Comparison of ENCODE assay signal across 19 cellular contexts in the genomic region with DNA sequence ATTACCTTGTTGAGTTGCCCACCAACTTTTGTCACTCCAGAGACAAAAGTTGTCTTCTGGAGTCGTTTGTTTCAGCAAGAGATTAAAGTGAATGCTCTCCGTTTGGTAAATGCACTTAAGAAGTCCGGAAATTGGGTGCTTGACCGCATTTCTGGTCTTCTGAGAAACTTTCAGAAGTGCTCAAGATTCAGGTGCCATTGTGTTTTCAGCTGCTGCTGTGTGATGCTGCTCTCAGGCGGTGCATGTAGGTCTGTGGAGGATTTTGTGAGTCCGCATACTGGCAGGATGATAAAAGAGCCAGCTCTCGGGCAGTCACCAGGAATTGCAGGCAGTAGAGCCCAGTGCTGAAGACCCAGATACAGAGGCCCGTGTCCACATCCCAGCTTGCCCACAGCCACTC. TPM values are rescaled to one million over a fixed set of nuclear protein-coding genes. Genes with fewer than 3 reads are reported as not detected.
DNase-seq lines count a peak whose midpoint lies in the region; ATAC-seq, FAIRE-seq and TF ChIP-seq lines count a peak whose summit lies in the region.
"Had no signal": no experiment of that assay in that cellular context is flagged by ENCODE, and none has a peak within 500 bp of the region (broad histone marks: within the 10 kb centered on the region; RNA-seq: fewer than 3 reads in every experiment).

No MANE protein-coding gene starts in this region.

- H3K36me3 Mint-ChIP-seq in activated CD8-positive, alpha-beta memory T cell treated with anti-CD3 and anti-CD28 coated beads, Interleukin-2, amount 10 ng/mL, durations not matched to agents 7 days and 5 days: no peaks in the 10 kb centered on the region

- H3K23ac ChIP-seq in mesenchymal stem cell (ENCODE audit: low read length in 2 of 2): no peak overlapping the region

- H3K36me3 ChIP-seq in mesenchymal stem cell (ENCODE audit: control insufficient read depth in 1 of 2, insufficient read depth in 2 of 2, low read depth in 1 of 2, low read length in 2 of 2): no peaks in the 10 kb centered on the region
- no peaks in the 10 kb centered on the region for H3K36me3 ChIP-seq in HepG2 (replicated peaks in 1 of 2; ENCODE audit: control insufficient read depth in 1 of 2, insufficient read depth in 2 of 2, low read length in 2 of 2)
- H3K36me3 ChIP-seq: MG63 had no signal

- TF ChIP-seq POLR2A in HepG2 (IDR thresholded peaks at IDR 0.05; ENCODE audit: insufficient read depth in 1 of 2, low read depth in 2 of 2, low read length in 2 of 2): no peak

- no peak for FAIRE-seq in HepG2 (lab: Jason Lieb, UNC)
- FAIRE-seq: A204.1, GM19239, HTR-8/SVneo had no signal

- no peak overlapping the region for H3K18ac ChIP-seq in mesenchymal stem cell (ENCODE audit: low read depth in 1 of 2, low read length in 2 of 2)

- no peaks in the 10 kb centered on the region for H3K79me1 ChIP-seq in mesenchymal stem cell (replicated peaks; ENCODE audit: low read length, poor library complexity, severe bottlenecking)

- H3K14ac ChIP-seq in mesenchymal stem cell (ENCODE audit: low read length in 2 of 2): no peak overlapping the region

- TF ChIP-seq EP300 in HepG2 (IDR thresholded peaks at IDR 0.05; ENCODE audit: low read depth in 2 of 2, low read length in 2 of 2): no peak
- no peak for TF ChIP-seq EP300 in HepG2 (CRISPR knock-in tag; IDR thresholded peaks at IDR 0.05; ENCODE audit: borderline replicate concordance)

- CTCF ChIA-PET in activated CD8-positive, alpha-beta memory T cell treated with anti-CD3 and anti-CD28 coated beads, Interleukin-2, amount 10 ng/mL, durations not matched to agents 7 days and 5 days (lab: Charles Lee): interaction anchor here (1.2 to 9.0 kb wide), 4 partner anchors 267 to 514 kb away, joined by 3 to 120 read pairs (median 59); no protein-coding TSS in a partner anchor
- CTCF ChIA-PET in RWPE1 (lab: Yijun Ruan, JAX) (interaction anchor here (1.2 kb wide), 1 partner anchor 515 kb away, joined by 3 read pairs; no protein-coding TSS in a partner anchor), HepG2 (lab: Yijun Ruan, JAX; ENCODE audit: low intra/inter-chr PET ratio, low total read pairs) (no interaction called here)

- intact Hi-C loops in HepG2 (cut with micrococcal nuclease; ENCODE audit: unreplicated experiment): no loop called here

- H3K27ac ChIP-seq in RWPE1 (peak overlapping the region; percentile 71), mesenchymal stem cell (ENCODE audit: low read length, poor library complexity, severe bottlenecking) (no peak overlapping the region), HepG2 (ENCODE audit: extremely low read length, insufficient read depth, low read length) (no peak overlapping the region)

- peaks cover 6% of the 10 kb centered on the region for H3K4me1 ChIP-seq in mesenchymal stem cell (ENCODE audit: control insufficient read depth, insufficient read depth, low read depth, low read length)
- peaks cover 26% of the 10 kb centered on the region for H3K4me1 ChIP-seq in HepG2 (ENCODE audit: insufficient read depth, low read length)

- H4K20me1 ChIP-seq in HepG2 (ENCODE audit: insufficient read depth, low read length): no peaks in the 10 kb centered on the region

- H3K4me2 ChIP-seq in mesenchymal stem cell (ENCODE audit: low read length, poor library complexity, severe bottlenecking) (no peak overlapping the region), HepG2 (ENCODE audit: low read depth, low read length) (no peak overlapping the region)

- no peaks in the 10 kb centered on the region for H3K27me3 Mint-ChIP-seq in activated CD8-positive, alpha-beta memory T cell treated with anti-CD3 and anti-CD28 coated beads, Interleukin-2, amount 10 ng/mL, durations not matched to agents 7 days and 5 days

- peak overlapping the region; percentile 52 for H3K27ac Mint-ChIP-seq in activated CD8-positive, alpha-beta memory T cell treated with anti-CD3 and anti-CD28 coated beads, Interleukin-2, amount 10 ng/mL, durations not matched to agents 7 days and 5 days

- no peak overlapping the region for H2BK12ac ChIP-seq in mesenchymal stem cell (ENCODE audit: low read length in 2 of 2)

- H3K4me1 Mint-ChIP-seq in activated CD8-positive, alpha-beta memory T cell treated with anti-CD3 and anti-CD28 coated beads, Interleukin-2, amount 10 ng/mL, durations not matched to agents 7 days and 5 days: peaks cover 60% of the 10 kb centered on the region

- TF ChIP-seq CTCF in RWPE1 (conservative IDR thresholded peaks at IDR 0.05; ENCODE audit: low read depth): no peak
- TF ChIP-seq CTCF in HepG2 (CRISPR knock-in tag; IDR thresholded peaks at IDR 0.05): no peak

- H3K9me3 ChIP-seq in mesenchymal stem cell (ENCODE audit: control insufficient read depth, low read length) (no peaks in the 10 kb centered on the region), HepG2 (ENCODE audit: low read length) (no peaks in the 10 kb centered on the region)
- H3K9me3 ChIP-seq: MG63 had no signal

- in situ Hi-C loops in HepG2 (cut with HindIII; ENCODE audit: extremely low pct_ligation_motif_present, low pct_unique_long_range_greater_than_20kb): loop anchor here (5.0 kb wide), 1 partner anchor 397 kb away; no protein-coding TSS in a partner anchor

- H3K4me3 ChIP-seq in mesenchymal stem cell (ENCODE audit: insufficient read depth in 1 of 2, low read depth in 1 of 2, low read length in 2 of 2): no peak overlapping the region
- no peak overlapping the region for H3K4me3 ChIP-seq in HepG2 (replicated peaks in 1 of 3; ENCODE audit: insufficient read depth in 1 of 3, low read depth in 2 of 3, low read length in 3 of 3)
- H3K4me3 ChIP-seq: MG63 had no signal

- no peak overlapping the region for H3K4ac ChIP-seq in mesenchymal stem cell (ENCODE audit: low read depth in 1 of 2, low read length in 2 of 2)

- H3K4me3 Mint-ChIP-seq in activated CD8-positive, alpha-beta memory T cell treated with anti-CD3 and anti-CD28 coated beads, Interleukin-2, amount 10 ng/mL, durations not matched to agents 7 days and 5 days: peak overlapping the region; percentile 57

- BruUV-seq in HepG2 (replicated peaks; lab: Mats Ljungman, UMichigan): no TSS peak

- WGBS in mesenchymal stem cell: 86% methylated on average over 8 of the region's 8 CpGs
- 52% methylated on average over 8 of the region's 8 CpGs for WGBS in HepG2 (ENCODE audit: low lambda C conversion rate)

- H2AK5ac ChIP-seq in mesenchymal stem cell (ENCODE audit: low read length, severe bottlenecking): no peak overlapping the region

- H2AFZ ChIP-seq in mesenchymal stem cell (ENCODE audit: low read depth, low read length) (no peak overlapping the region), HepG2 (ENCODE audit: low read length) (no peak overlapping the region)

- H4K91ac ChIP-seq in mesenchymal stem cell (ENCODE audit: low read length): no peak overlapping the region

- no peaks in the 10 kb centered on the region for H3K9me3 Mint-ChIP-seq in activated CD8-positive, alpha-beta memory T cell treated with anti-CD3 and anti-CD28 coated beads, Interleukin-2, amount 10 ng/mL, durations not matched to agents 7 days and 5 days (ENCODE audit: low read depth)

- ATAC-seq in activated CD8-positive, alpha-beta memory T cell treated with anti-CD3 and anti-CD28 coated beads, Interleukin-2, amount 10 ng/mL, durations not matched to agents 7 days and 5 days: no peak
- ATAC-seq in HepG2: no peak
- ATAC-seq in HG02852 (IDR thresholded peaks at IDR 0.05; ENCODE audit: unreplicated experiment): no peak
- ATAC-seq: Panc1 had no signal

- no peak for DNase-seq in activated CD8-positive, alpha-beta memory T cell treated with anti-CD3 and anti-CD28 coated beads, Interleukin-2, amount 10 ng/mL, durations not matched to agents 7 days and 5 days
- no peak for DNase-seq in activated CD8-positive, alpha-beta memory T cell treated with anti-CD3 and anti-CD28 coated beads, Interleukin-2, amount 50 U/mL, for 48 hours
- DNase-seq in RWPE1 (ENCODE audit: low spot score): no peak
- no peak for DNase-seq in mesenchymal stem cell
- no peak for DNase-seq in HepG2 (ENCODE audit: low spot score)
- DNase-seq in NCI-H1694 (lab: John Stamatoyannopoulos, UW): no peak
- DNase-seq in anterior cingulate cortex (lab: John Stamatoyannopoulos, UW): no peak
- DNase-seq: KG1, MG63, NCI-H1105, NCI-H187, NCI-H2171, NCI-H446 treated with DMSO at 0.1 percent for 48 hours, NCI-H748 treated with DMSO at 0.1 percent for 48 hours had no signal

- H3K9ac ChIP-seq in mesenchymal stem cell (ENCODE audit: low read length) (peak overlapping the region; percentile 33), HepG2 (ENCODE audit: insufficient read depth, low read depth, low read length) (no peak overlapping the region)

- no peaks in the 10 kb centered on the region for H3K27me3 ChIP-seq in mesenchymal stem cell (ENCODE audit: control insufficient read depth in 1 of 2, insufficient read depth in 1 of 2, low read length in 2 of 2)
- 0 out of 5 replicates have a peak, but pooled peaks cover 0 to 6% of the 10 kb centered on the region in 2 experiments for H3K27me3 ChIP-seq in HepG2 (ENCODE audit: control insufficient read depth in 1 of 2, insufficient read depth in 2 of 2, low read length in 2 of 2)
- H3K27me3 ChIP-seq: MG63 had no signal

- no peak overlapping the region for H2BK15ac ChIP-seq in mesenchymal stem cell (ENCODE audit: low read depth, poor library complexity, severe bottlenecking)

- no peak overlapping the region for H4K8ac ChIP-seq in mesenchymal stem cell (ENCODE audit: low read length)

- no peak overlapping the region for H2BK120ac ChIP-seq in mesenchymal stem cell (ENCODE audit: low read depth, low read length)

- POLR2A ChIA-PET in RWPE1 (lab: Yijun Ruan, JAX; ENCODE audit: low non-redundant PET): no interaction called here
- POLR2A ChIA-PET in HepG2 (lab: Yijun Ruan, JAX): no interaction called here

- no peak for TF ChIP-seq RAD21 in HepG2 (CRISPR knock-in tag; IDR thresholded peaks at IDR 0.05)

- peaks cover 9% of the 10 kb centered on the region for H3K79me2 ChIP-seq in HepG2 (ENCODE audit: insufficient read depth, low read length)

- no peak overlapping the region for H2BK5ac ChIP-seq in mesenchymal stem cell (ENCODE audit: low read depth, low read length, poor library complexity, severe bottlenecking)

RNA-seq across cellular contexts. Expression of gene NFIL3, which starts 5.9 kb away (rescaled TPM):
- total RNA-seq in activated CD8-positive, alpha-beta memory T cell treated with anti-CD3 and anti-CD28 coated beads, Interleukin-2, amount 10 ng/mL, durations not matched to agents 7 days and 5 days: 10 to 100 TPM; 71.1 to 87.3 TPM
- 19.1 TPM for polyA plus RNA-seq in mesenchymal stem cell (2013, experiment 1 of 2)
- polyA plus RNA-seq in mesenchymal stem cell (2013, experiment 2 of 2): 19.4 TPM
- total RNA-seq in HepG2 (2016; rRNA removed; fragmentation: Illumina TruSeq; extraction: Trizol): 46.6 and 64.2 TPM in 2 replicates
- total RNA-seq in HepG2 (2016; cell fraction: cytosol; rRNA removed; fragmentation: Illumina TruSeq; extraction: Trizol; ENCODE audit: low read depth): 18.6 and 18.8 TPM in 2 replicates
- 47.3 and 58.6 TPM in 2 replicates for total RNA-seq in HepG2 (2016; cell fraction: insoluble cytoplasmic fraction; rRNA removed; fragmentation: Illumina TruSeq; extraction: Trizol)
- total RNA-seq in HepG2 (2016; cell fraction: membrane; rRNA removed; fragmentation: Illumina TruSeq; extraction: Trizol): 51.6 and 55.2 TPM in 2 replicates
- total RNA-seq in HepG2 (2016; cell fraction: nucleus; rRNA removed; fragmentation: Illumina TruSeq; extraction: Trizol): 40.8 and 41.0 TPM in 2 replicates
- 53.3 and 54.2 TPM in 2 replicates for polyA plus RNA-seq in HepG2 (2011; rRNA removed)
- polyA plus RNA-seq in HepG2 (2011; cell fraction: cytosol; rRNA removed): 29.8 and 53.6 TPM in 2 replicates
- polyA plus RNA-seq in HepG2 (2011; cell fraction: nucleus; rRNA removed): 29.7 and 44.8 TPM in 2 replicates
- polyA plus RNA-seq in HepG2 (2012): 130 and 149 TPM in 2 replicates
- polyA plus RNA-seq in HepG2 (2016; cell fraction: cytosol; fragmentation: Illumina TruSeq; extraction: Trizol; ENCODE audit: low read depth): 17.0 and 17.2 TPM in 2 replicates
- 63.4 and 71.3 TPM in 2 replicates for polyA plus RNA-seq in HepG2 (2016; cell fraction: insoluble cytoplasmic fraction; fragmentation: Illumina TruSeq; extraction: Trizol; ENCODE audit: low read depth)
- polyA plus RNA-seq in HepG2 (2016; cell fraction: membrane; fragmentation: Illumina TruSeq; extraction: Trizol; ENCODE audit: low read depth): 31.4 and 33.0 TPM in 2 replicates
- 62.8 and 69.5 TPM in 2 replicates for polyA plus RNA-seq in HepG2 (2016; cell fraction: nucleus; fragmentation: Illumina TruSeq; extraction: Trizol; ENCODE audit: insufficient read depth, low read depth)
- 5.0 and 22.1 TPM in 2 replicates for polyA minus RNA-seq in HepG2 (2011; rRNA and poly(A)+ RNA removed; ENCODE audit: low replicate concordance)
- polyA minus RNA-seq in HepG2 (2011; cell fraction: cytosol; rRNA and poly(A)+ RNA removed): 62.9 and 76.1 TPM in 2 replicates
- polyA minus RNA-seq in HepG2 (2011; cell fraction: nucleus; rRNA and poly(A)+ RNA removed): 40.8 and 68.5 TPM in 2 replicates
